15 cellular contexts compared by ENCODE assay signal in genomic region chr15:43360821-43361220, GRCh38. TPM values are rescaled to one million over a fixed set of nuclear protein-coding genes. Genes with fewer than 3 reads are reported as not detected.
A peak's percentile ranks its signal among the peaks of the same experiment; 100 is the strongest.
DNase-seq lines count a peak whose midpoint lies in the region; ATAC-seq and TF ChIP-seq lines count a peak whose summit lies in the region.
"Had no signal": no experiment of that assay in that cellular context is flagged by ENCODE, and none has a peak within 500 bp of the region (broad histone marks: within the 10 kb centered on the region; RNA-seq: fewer than 3 reads in every experiment).

No MANE protein-coding gene starts in this region.

- H3K4me3 ChIP-seq in BLaER1 (peak overlapping the region; percentile 39), muscle layer of duodenum (ENCODE audit: low read depth in 1 of 2, low read length in 2 of 2) (peak overlapping the region; percentile 27 to 39)

- H3K4me1 ChIP-seq in BLaER1 (no peaks in the 10 kb centered on the region; the same call in 1 of the 2 replicates), muscle layer of duodenum (ENCODE audit: control insufficient read depth in 1 of 2, insufficient read depth in 2 of 2, low read length in 2 of 2) (no peaks in the 10 kb centered on the region)
- H3K4me1 ChIP-seq: BE2C had no signal

- in situ Hi-C loops in SK-MEL-5 (cut with HindIII; ENCODE audit: low pct_unique_long_range_greater_than_20kb, low sequenced_read_pairs), result no loop called here

- no peak overlapping the region for H3K4me2 ChIP-seq in BLaER1

- H3K27me3 ChIP-seq in BLaER1 (no peaks in the 10 kb centered on the region), muscle layer of duodenum (ENCODE audit: low read depth, low read length) (no peaks in the 10 kb centered on the region)
- H3K27me3 ChIP-seq: BE2C had no signal

- H3K4me1 Mint-ChIP-seq in endothelial cell (ENCODE audit: unreplicated experiment), result peaks cover 12% of the 10 kb centered on the region

- H3K27ac ChIP-seq in BLaER1 (no peak overlapping the region), muscle layer of duodenum (ENCODE audit: low read length) (no peak overlapping the region)

- TF ChIP-seq CTCF in endothelial cell (IDR thresholded peaks at IDR 0.05; ENCODE audit: unreplicated experiment), result no peak

- DNase-seq in SK-MEL-5 (ENCODE audit: low read depth, low spot score) (peak; percentile 6), endothelial cell (ENCODE audit: low spot score) (no peak), HPDE6-E6E7 (ENCODE audit: extremely low spot score) (no peak)
- no peak for DNase-seq in activated naive CD4-positive, alpha-beta T cell (lab: John Stamatoyannopoulos, UW)
- no peak for DNase-seq in activated CD8-positive, alpha-beta memory T cell treated with anti-CD3 and anti-CD28 coated beads, Interleukin-2, amount 50 U/mL, for 4 hours
- DNase-seq: 8988T, BE2C, DMS53, GF-D8, HCEC 1CT, HFFc6 had no signal

- peaks cover 10% of the 10 kb centered on the region for H3K9me3 Mint-ChIP-seq in endothelial cell (ENCODE audit: unreplicated experiment)

- H3K4me3 Mint-ChIP-seq in endothelial cell (ENCODE audit: unreplicated experiment), result peak overlapping the region; percentile 79
- H3K4me3 Mint-ChIP-seq: HFFc6 had no signal

- no peak overlapping the region for H3K9ac ChIP-seq in BLaER1

- H3K9me3 ChIP-seq in BLaER1, result peaks cover 91% of the 10 kb centered on the region
- peaks cover 39 to 41% of the 10 kb centered on the region in 2 donors for H3K9me3 ChIP-seq in muscle layer of duodenum (ENCODE audit: control insufficient read depth in 1 of 2, low read length in 2 of 2)

- no peaks in the 10 kb centered on the region for H3K27me3 Mint-ChIP-seq in endothelial cell (ENCODE audit: unreplicated experiment)

- no peak overlapping the region for H3K27ac Mint-ChIP-seq in endothelial cell (ENCODE audit: unreplicated experiment)
- H3K27ac Mint-ChIP-seq: HFFc6 had no signal

- no peaks in the 10 kb centered on the region for H4K20me1 ChIP-seq in BLaER1

- H3K36me3 ChIP-seq in BLaER1 (peaks cover 96% of the 10 kb centered on the region), muscle layer of duodenum (ENCODE audit: control insufficient read depth in 1 of 2, insufficient read depth in 2 of 2, low read length in 2 of 2) (peaks cover 42 to 78% of the 10 kb centered on the region in 2 donors)

- H3K36me3 Mint-ChIP-seq in endothelial cell (ENCODE audit: low read depth, unreplicated experiment), result peaks cover 63% of the 10 kb centered on the region

- ATAC-seq in GM18520 (IDR thresholded peaks at IDR 0.05; ENCODE audit: unreplicated experiment), result no peak

RNA-seq across cellular contexts. Expression of gene ZSCAN29, which starts 10.0 kb away (rescaled TPM):
- total RNA-seq in SK-MEL-5 (2014; rRNA removed; shearing (Covaris generic)), result 21.0 and 23.1 TPM in 2 replicates
- 11.6 and 14.1 TPM in 2 replicates for polyA plus RNA-seq in SK-MEL-5 (2015; cell fraction: cytosol; rRNA removed)
- 21.3 and 28.0 TPM in 2 replicates for polyA plus RNA-seq in SK-MEL-5 (2015; cell fraction: nucleus; rRNA removed)
- 45.5 TPM for total RNA-seq in endothelial cell (ENCODE audit: unreplicated experiment)

RNA-seq across cellular contexts. Expression of gene TUBGCP4, which starts 10.1 kb away (rescaled TPM):
- total RNA-seq in SK-MEL-5 (2014; rRNA removed; shearing (Covaris generic)), result 7.9 and 9.2 TPM in 2 replicates
- polyA plus RNA-seq in SK-MEL-5 (2015; cell fraction: cytosol; rRNA removed), result 9.4 and 10.9 TPM in 2 replicates
- polyA plus RNA-seq in SK-MEL-5 (2015; cell fraction: nucleus; rRNA removed), result 14.4 and 31.5 TPM in 2 replicates
- 14.6 TPM for total RNA-seq in endothelial cell (ENCODE audit: unreplicated experiment)

RNA-seq across cellular contexts. Expression of gene LCMT2, which starts 30.4 kb away (rescaled TPM):
- 16.0 and 16.3 TPM in 2 replicates for total RNA-seq in SK-MEL-5 (2014; rRNA removed; shearing (Covaris generic))
- polyA plus RNA-seq in SK-MEL-5 (2015; cell fraction: cytosol; rRNA removed), result 10.1 and 10.7 TPM in 2 replicates
- polyA plus RNA-seq in SK-MEL-5 (2015; cell fraction: nucleus; rRNA removed), result 10.2 and 15.8 TPM in 2 replicates
- 9.6 TPM for total RNA-seq in endothelial cell (ENCODE audit: unreplicated experiment)

RNA-seq across cellular contexts. Expression of gene TGM7, which starts 58.8 kb away (rescaled TPM):
- not detected in 2 replicates for total RNA-seq in SK-MEL-5 (2014; rRNA removed; shearing (Covaris generic))
- not detected in 2 replicates for polyA plus RNA-seq in SK-MEL-5 (2015; cell fraction: cytosol; rRNA removed)
- polyA plus RNA-seq in SK-MEL-5 (2015; cell fraction: nucleus; rRNA removed), result not detected in 2 replicates
- total RNA-seq in endothelial cell (ENCODE audit: unreplicated experiment), result 0.77 TPM
- total RNA-seq: H4, HFFc6 had no signal
